In the genomic region with DNA sequence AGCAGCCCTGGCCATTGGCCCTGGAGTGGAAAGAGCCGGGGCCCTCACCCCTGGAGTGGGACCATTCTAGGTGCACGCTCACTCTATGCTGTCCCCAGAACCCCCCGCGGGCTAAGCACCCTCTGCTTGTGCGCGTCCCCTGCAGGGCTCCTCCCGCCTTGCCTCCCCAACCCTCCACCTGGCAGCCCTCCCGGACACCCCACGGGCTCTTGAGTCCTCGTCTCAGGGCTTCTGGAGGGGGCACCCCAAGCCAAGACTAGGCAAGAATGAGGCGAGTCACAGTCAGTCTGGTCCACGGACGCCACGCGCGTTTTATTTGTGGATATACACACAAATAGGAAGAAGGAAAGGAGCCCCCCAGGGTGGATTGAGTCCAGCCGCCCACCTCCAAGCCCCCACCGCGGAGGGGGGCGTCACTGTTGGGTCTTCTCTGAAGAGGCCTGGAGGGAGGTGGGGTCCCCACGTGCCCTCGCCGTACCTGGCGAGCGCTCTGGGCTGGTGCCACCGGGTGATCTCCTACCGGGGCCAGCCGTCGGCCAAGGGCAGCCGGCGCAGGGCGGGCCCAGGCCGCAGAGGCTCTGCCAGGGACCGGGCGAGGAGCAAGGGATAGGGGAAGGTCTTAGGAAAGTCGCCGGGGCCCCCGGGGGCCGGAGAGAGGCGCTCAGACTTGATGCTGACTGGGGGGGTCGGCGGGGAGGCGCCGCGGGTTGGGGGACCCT, we compare ENCODE assay signal across 11 cellular contexts. TPM values are rescaled to one million over a fixed set of nuclear protein-coding genes. Genes with fewer than 3 reads are reported as not detected.
DNase-seq lines count a peak whose midpoint lies in the region; ATAC-seq and TF ChIP-seq lines count a peak whose summit lies in the region.
"Had no signal": no experiment of that assay in that cellular context is flagged by ENCODE, and none has a peak within 500 bp of the region (broad histone marks: within the 10 kb centered on the region; RNA-seq: fewer than 3 reads in every experiment).

No MANE protein-coding gene starts in this region.

- H3K4me1 ChIP-seq in DND-41 (ENCODE audit: insufficient read depth, low read length) (no peaks in the 10 kb centered on the region), OCI-LY7 (ENCODE audit: insufficient read depth, low read length, poor library complexity, severe bottlenecking) (peaks cover 51% of the 10 kb centered on the region), left ventricle myocardium inferior (peaks cover 7% of the 10 kb centered on the region)
- H3K4me1 ChIP-seq: SJSA1 had no signal

- H4K20me1 ChIP-seq in DND-41 (ENCODE audit: insufficient read depth, low read length) (no peaks in the 10 kb centered on the region), OCI-LY7 (ENCODE audit: insufficient read depth, low read length) (no peaks in the 10 kb centered on the region)

- H3K9me3 ChIP-seq in DND-41 (ENCODE audit: insufficient read depth, low read length, severe bottlenecking), result no peaks in the 10 kb centered on the region
- no peaks in the 10 kb centered on the region for H3K9me3 ChIP-seq in OCI-LY7 (ENCODE audit: low read length)
- no peaks in the 10 kb centered on the region for H3K9me3 ChIP-seq in left ventricle myocardium inferior (replicated peaks)
- H3K9me3 ChIP-seq: SJSA1 had no signal

- no peak overlapping the region for H3K4me3 ChIP-seq in DND-41 (ENCODE audit: low read depth in 1 of 2, low read length in 2 of 2)
- no peak overlapping the region for H3K4me3 ChIP-seq in OCI-LY7 (ENCODE audit: low read depth, low read length, poor library complexity, severe bottlenecking)
- H3K4me3 ChIP-seq in left ventricle myocardium inferior, result peak overlapping the region; percentile 48
- H3K4me3 ChIP-seq: SJSA1 had no signal

- H3K4me2 ChIP-seq in DND-41 (ENCODE audit: insufficient read depth, low read length), result no peak overlapping the region
- no peak overlapping the region for H3K4me2 ChIP-seq in OCI-LY7 (ENCODE audit: low read length)

- H2AFZ ChIP-seq in DND-41 (ENCODE audit: low read depth, low read length) (no peak overlapping the region; the same call in 1 of the 2 replicates), OCI-LY7 (ENCODE audit: low read length) (no peak overlapping the region)

- H3K79me2 ChIP-seq in DND-41 (ENCODE audit: insufficient read depth, low read length) (no peaks in the 10 kb centered on the region), OCI-LY7 (ENCODE audit: insufficient read depth, low read depth, low read length) (no peaks in the 10 kb centered on the region)

- DNase-seq in DND-41 (no peak), OCI-LY7 (ENCODE audit: low spot score) (no peak), left ventricle myocardium inferior (no peak), sciatic nerve (ENCODE audit: low spot score) (no peak), NCI-H1048 (lab: John Stamatoyannopoulos, UW) (no peak), endothelial cell (ENCODE audit: low spot score) (no peak), immature natural killer cell (no peak)

- CTCF ChIA-PET in OCI-LY7 (lab: Charles Lee; ENCODE audit: unreplicated experiment), result interaction anchor here (2.4 kb wide), 1 partner anchor 29 kb away, joined by 17 read pairs; no protein-coding TSS in a partner anchor

- POLR2A ChIA-PET in OCI-LY7 (lab: Charles Lee), result interaction anchor here (1.1 kb wide), 1 partner anchor 29 kb away, joined by 3 read pairs; no protein-coding TSS in a partner anchor

- intact Hi-C loops in OCI-LY7 (cut with micrococcal nuclease; ENCODE audit: unreplicated experiment) (no loop called here), left ventricle myocardium inferior (cut with micrococcal nuclease) (no loop called here), sciatic nerve (cut with DNase I) (loop anchor here (5.0 kb wide), 1 partner anchor 197 kb away; no protein-coding TSS in a partner anchor)

- ATAC-seq in DND-41 (ENCODE audit: insufficient read depth, low read depth) (no peak; the same call in 2 of the 3 replicates), sciatic nerve (peak; percentile 38), GM18868 (IDR thresholded peaks at IDR 0.05; ENCODE audit: unreplicated experiment) (no peak)

- H3K27me3 Mint-ChIP-seq in endothelial cell (ENCODE audit: unreplicated experiment) (peaks cover 4% of the 10 kb centered on the region), immature natural killer cell (ENCODE audit: low read depth in 3 of 3) (peaks cover 0 to 2% (median 0%) of the 10 kb centered on the region in 3 donors)

- H3K36me3 ChIP-seq in DND-41 (ENCODE audit: insufficient read depth, low read length), result peaks cover 9% of the 10 kb centered on the region
- H3K36me3 ChIP-seq in OCI-LY7 (ENCODE audit: insufficient read depth, low read length), result peaks cover 69% of the 10 kb centered on the region
- peaks cover 28% of the 10 kb centered on the region for H3K36me3 ChIP-seq in left ventricle myocardium inferior

- peak overlapping the region; percentile 41; the same call in 1 of the 2 replicates for H3K27ac ChIP-seq in DND-41 (ENCODE audit: low read length)
- peak overlapping the region; percentile 46 for H3K27ac ChIP-seq in OCI-LY7 (ENCODE audit: low read depth, low read length, poor library complexity, severe bottlenecking)
- peak overlapping the region; percentile 48 for H3K27ac ChIP-seq in left ventricle myocardium inferior (replicated peaks)
- H3K27ac ChIP-seq: SJSA1, VCaP had no signal

- H3K4me1 Mint-ChIP-seq in endothelial cell (ENCODE audit: unreplicated experiment), result no peaks in the 10 kb centered on the region
- H3K4me1 Mint-ChIP-seq in immature natural killer cell, result no peaks in the 10 kb centered on the region

- H3K27ac Mint-ChIP-seq in endothelial cell (ENCODE audit: unreplicated experiment) (no peak overlapping the region), immature natural killer cell (no peak overlapping the region)
- H3K27ac Mint-ChIP-seq: activated naive CD4-positive, alpha-beta T cell treated with anti-CD3 and anti-CD28 coated beads, Interleukin-2, amount 50 U/mL, for 72 hours had no signal

- no peak overlapping the region for H3K9ac ChIP-seq in DND-41 (ENCODE audit: low read depth, low read length)

- TF ChIP-seq CTCF in DND-41 (IDR thresholded peaks at IDR 0.05; ENCODE audit: borderline replicate concordance, extremely low read depth, low read length, poor library complexity, severe bottlenecking) (no peak), OCI-LY7 (conservative IDR thresholded peaks at IDR 0.05; ENCODE audit: low read length) (no peak), left ventricle myocardium inferior (IDR thresholded peaks at IDR 0.05; ENCODE audit: borderline replicate concordance) (no peak), endothelial cell (IDR thresholded peaks at IDR 0.05; ENCODE audit: unreplicated experiment) (no peak)

- no peaks in the 10 kb centered on the region for H3K27me3 ChIP-seq in DND-41 (ENCODE audit: insufficient read depth, low read length, poor library complexity)
- H3K27me3 ChIP-seq in left ventricle myocardium inferior (ENCODE audit: low read depth), result no peaks in the 10 kb centered on the region
- H3K27me3 ChIP-seq: SJSA1 had no signal

- no peak overlapping the region for H3K4me3 Mint-ChIP-seq in endothelial cell (ENCODE audit: unreplicated experiment)
- no peak overlapping the region for H3K4me3 Mint-ChIP-seq in immature natural killer cell

- no peaks in the 10 kb centered on the region for H3K9me3 Mint-ChIP-seq in endothelial cell (ENCODE audit: unreplicated experiment)
- H3K9me3 Mint-ChIP-seq in immature natural killer cell, result no peaks in the 10 kb centered on the region
- H3K9me3 Mint-ChIP-seq: activated naive CD4-positive, alpha-beta T cell treated with anti-CD3 and anti-CD28 coated beads, Interleukin-2, amount 50 U/mL, for 72 hours had no signal

- no peaks in the 10 kb centered on the region for H3K36me3 Mint-ChIP-seq in endothelial cell (ENCODE audit: low read depth, unreplicated experiment)
- peaks cover 0 to 6% (median 0%) of the 10 kb centered on the region in 3 donors for H3K36me3 Mint-ChIP-seq in immature natural killer cell
- H3K36me3 Mint-ChIP-seq: activated naive CD4-positive, alpha-beta T cell treated with anti-CD3 and anti-CD28 coated beads, Interleukin-2, amount 50 U/mL, for 72 hours had no signal

- TSS peak; percentile 89 for BruUV-seq in OCI-LY7 (replicated peaks; lab: Mats Ljungman, UMichigan)

- H3K9me2 ChIP-seq in OCI-LY7 (ENCODE audit: insufficient read depth, low read length), result no peaks in the 10 kb centered on the region

RNA-seq across cellular contexts. Expression of a gene that starts 7.2 kb away (rescaled TPM):
- 28.4 and 31.2 TPM in 2 replicates for total RNA-seq in OCI-LY7 (2014; rRNA removed; shearing (Covaris generic))
- total RNA-seq in OCI-LY7 (2022) (38.1 and 40.5 TPM in 2 replicates), left ventricle myocardium inferior (22.9 TPM), sciatic nerve (20.7 TPM), endothelial cell (ENCODE audit: unreplicated experiment) (25.1 TPM)
- polyA plus RNA-seq in immature natural killer cell, result 10 to 100 TPM; 22.0 to 44.4 (median 32.3) TPM

RNA-seq across cellular contexts. Expression of a gene that starts 24.6 kb away (rescaled TPM):
- 175 and 201 TPM in 2 replicates for total RNA-seq in OCI-LY7 (2014; rRNA removed; shearing (Covaris generic))
- total RNA-seq in OCI-LY7 (2022) (295 and 304 TPM in 2 replicates), left ventricle myocardium inferior (0.49 TPM), sciatic nerve (4.7 TPM), endothelial cell (ENCODE audit: unreplicated experiment) (0.97 TPM)
- polyA plus RNA-seq in immature natural killer cell, result under 1 TPM in 2 of 3 donors, not detected in 1; 0.35 to 0.82 TPM

RNA-seq across cellular contexts. Expression of a gene that starts 46.5 kb away (rescaled TPM):
- 31.0 and 39.8 TPM in 2 replicates for total RNA-seq in OCI-LY7 (2014; rRNA removed; shearing (Covaris generic))
- total RNA-seq in OCI-LY7 (2022) (35.2 and 40.2 TPM in 2 replicates), left ventricle myocardium inferior (20.2 TPM), sciatic nerve (28.6 TPM), endothelial cell (ENCODE audit: unreplicated experiment) (31.3 TPM)
- 10 to 100 TPM; 20.3 to 29.6 (median 26.9) TPM for polyA plus RNA-seq in immature natural killer cell

RNA-seq across cellular contexts. Expression of a gene that starts 46.6 kb away (rescaled TPM):
- 103 and 105 TPM in 2 replicates for total RNA-seq in OCI-LY7 (2014; rRNA removed; shearing (Covaris generic))
- total RNA-seq in OCI-LY7 (2022) (114 and 115 TPM in 2 replicates), left ventricle myocardium inferior (37.2 TPM), sciatic nerve (58.2 TPM), endothelial cell (ENCODE audit: unreplicated experiment) (131 TPM)
- polyA plus RNA-seq in immature natural killer cell, result 100 to 1,000 TPM in 1 of 3 donors, 10 to 100 TPM in 2; 93.2 to 105 (median 93.4) TPM

RNA-seq across cellular contexts. Expression of a gene that starts 57.8 kb away (rescaled TPM):
- 28.6 and 29.7 TPM in 2 replicates for total RNA-seq in OCI-LY7 (2014; rRNA removed; shearing (Covaris generic))
- total RNA-seq in OCI-LY7 (2022) (21.2 and 27.3 TPM in 2 replicates), left ventricle myocardium inferior (6.3 TPM), sciatic nerve (9.2 TPM), endothelial cell (ENCODE audit: unreplicated experiment) (4.3 TPM)
- polyA plus RNA-seq in immature natural killer cell, result 10 to 100 TPM; 15.4 to 27.2 (median 26.8) TPM

Comparison
In these comparisons a context has a peak if more than half of its experiments do, and no peak if none do; other contexts are left out.
1. RNA of a gene that starts 24.6 kb away (total RNA-seq): 175 to 304 TPM in OCI-LY7; 4.7 TPM in sciatic nerve (single experiment), 0.97 TPM in endothelial cell (single experiment) and 0.49 TPM in left ventricle myocardium inferior (single experiment); every median in the first group is over 10 times any median in the second.
2. Peak in every context shown above with its lines, with median percentiles within 50 percentile points of each other: H3K27ac ChIP-seq.